Comparison of ENCODE assay signal across 16 cellular contexts in the genomic region with DNA sequence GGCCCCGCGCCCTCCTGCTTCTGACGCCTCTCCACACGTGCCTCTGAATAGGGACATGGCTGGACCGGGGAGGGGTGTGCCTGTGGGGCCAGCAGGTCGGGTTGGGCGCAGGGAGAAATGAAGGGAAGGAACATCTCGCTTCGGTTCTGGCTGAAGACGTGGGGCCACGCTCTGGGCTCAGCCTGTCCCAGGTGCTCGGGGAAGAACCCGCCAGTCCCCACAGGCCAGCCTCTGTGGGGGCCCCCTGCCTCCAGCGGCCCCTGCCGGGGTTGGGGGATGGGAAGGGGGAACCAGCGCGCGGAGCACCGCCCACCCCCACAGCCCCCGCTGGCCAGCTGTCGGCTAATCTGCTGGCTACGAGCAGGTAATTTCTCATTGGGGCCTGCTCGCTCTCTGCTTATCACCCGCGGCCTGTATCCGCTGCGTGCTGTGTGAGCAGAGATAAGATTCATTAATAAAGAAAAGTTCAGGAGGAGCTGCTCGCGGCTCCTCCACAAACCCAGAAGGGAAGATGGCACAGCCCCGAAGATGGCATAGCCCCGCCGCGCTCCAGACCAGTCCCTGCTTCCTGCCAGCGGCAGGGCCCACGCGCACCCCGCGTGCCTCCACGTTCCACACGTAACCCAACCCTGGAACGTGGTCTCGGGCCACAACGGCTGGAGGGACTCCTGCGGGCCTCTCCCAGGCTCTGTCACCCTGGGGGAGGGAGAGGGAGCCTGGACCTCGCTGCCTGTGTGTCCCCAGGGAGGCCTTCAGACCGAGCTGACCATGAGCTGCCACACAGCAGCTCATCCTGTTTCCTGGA.
DNase-seq lines count a peak whose midpoint lies in the region; ATAC-seq and TF ChIP-seq lines count a peak whose summit lies in the region.
"Had no signal": no experiment of that assay in that cellular context is flagged by ENCODE, and none has a peak within 500 bp of the region (broad histone marks: within the 10 kb centered on the region; RNA-seq: fewer than 3 reads in every experiment).

No MANE protein-coding gene starts in this region.

- no peak overlapping the region for H3K4me3 ChIP-seq in suprapubic skin
- H3K4me3 ChIP-seq in stomach: no peak overlapping the region
- no peak overlapping the region for H3K4me3 ChIP-seq in A673 (ENCODE audit: low read depth, low read length, poor library complexity, severe bottlenecking)
- H3K4me3 ChIP-seq: HAP-1 had no signal

- no peak for ATAC-seq in activated naive CD8-positive, alpha-beta T cell treated with anti-CD3 and anti-CD28 coated beads, Interleukin-2, amount 10 ng/mL, durations not matched to agents 7 days and 5 days (ENCODE audit: low read depth)
- no peak for ATAC-seq in WTC11
- ATAC-seq: activated naive CD8-positive, alpha-beta T cell treated with anti-CD3 and anti-CD28 coated beads, Interleukin-2, amount 50 U/mL, for 24 hours; naive thymus-derived CD4-positive, alpha-beta T cell had no signal

- H3K9me3 ChIP-seq in suprapubic skin (no peaks in the 10 kb centered on the region), stomach (no peaks in the 10 kb centered on the region), A673 (ENCODE audit: low read depth, low read length, poor library complexity, severe bottlenecking) (no peaks in the 10 kb centered on the region)
- H3K9me3 ChIP-seq: HAP-1 had no signal

- H3K36me3 Mint-ChIP-seq in activated naive CD8-positive, alpha-beta T cell treated with anti-CD3 and anti-CD28 coated beads, Interleukin-2, amount 10 ng/mL, durations not matched to agents 7 days and 5 days: no peaks in the 10 kb centered on the region
- H3K36me3 Mint-ChIP-seq in activated naive CD8-positive, alpha-beta T cell treated with anti-CD3 and anti-CD28 coated beads for 36 hours: no peaks in the 10 kb centered on the region
- no peaks in the 10 kb centered on the region for H3K36me3 Mint-ChIP-seq in WTC11

- peak; percentile 25 for DNase-seq in activated naive CD8-positive, alpha-beta T cell treated with anti-CD3 and anti-CD28 coated beads, Interleukin-2, amount 10 ng/mL, durations not matched to agents 7 days and 5 days
- no peak for DNase-seq in activated naive CD8-positive, alpha-beta T cell treated with anti-CD3 and anti-CD28 coated beads for 36 hours
- DNase-seq in WTC11 (ENCODE audit: low spot score) (peak; percentile 9), islet precursor cell (peak; percentile 43), suprapubic skin (ENCODE audit: low spot score in 2 of 2) (peak; percentile 48 to 63), stomach (no peak), AG08395 (ENCODE audit: low spot score) (no peak), A673 (ENCODE audit: low spot score) (no peak)
- DNase-seq: ACHN; activated naive CD8-positive, alpha-beta T cell treated with anti-CD3 and anti-CD28 coated beads, Interleukin-2, amount 50 U/mL, for 24 hours; KBM-7; kidney glomerular epithelial cell; NCI-H226; stimulated activated naive CD4-positive, alpha-beta T cell had no signal

- TF ChIP-seq CTCF in WTC11 (IDR thresholded peaks at IDR 0.05): no peak
- TF ChIP-seq CTCF in suprapubic skin (IDR thresholded peaks at IDR 0.05): no peak
- TF ChIP-seq CTCF in stomach (IDR thresholded peaks at IDR 0.05): no peak
- TF ChIP-seq CTCF in A673 (conservative IDR thresholded peaks at IDR 0.05; ENCODE audit: low read depth, low read length): no peak

- no peak overlapping the region for H3K27ac Mint-ChIP-seq in activated naive CD8-positive, alpha-beta T cell treated with anti-CD3 and anti-CD28 coated beads, Interleukin-2, amount 10 ng/mL, durations not matched to agents 7 days and 5 days
- no peak overlapping the region for H3K27ac Mint-ChIP-seq in activated naive CD8-positive, alpha-beta T cell treated with anti-CD3 and anti-CD28 coated beads for 36 hours
- H3K27ac Mint-ChIP-seq in WTC11: no peak overlapping the region
- H3K27ac Mint-ChIP-seq: activated naive CD8-positive, alpha-beta T cell treated with anti-CD3 and anti-CD28 coated beads, Interleukin-2, amount 50 U/mL, for 24 hours had no signal

- H3K4me1 Mint-ChIP-seq in activated naive CD8-positive, alpha-beta T cell treated with anti-CD3 and anti-CD28 coated beads, Interleukin-2, amount 10 ng/mL, durations not matched to agents 7 days and 5 days: peaks cover 14% of the 10 kb centered on the region
- H3K4me1 Mint-ChIP-seq in activated naive CD8-positive, alpha-beta T cell treated with anti-CD3 and anti-CD28 coated beads for 36 hours: peaks cover 17% of the 10 kb centered on the region
- H3K4me1 Mint-ChIP-seq in WTC11: no peaks in the 10 kb centered on the region

- H3K27me3 Mint-ChIP-seq in activated naive CD8-positive, alpha-beta T cell treated with anti-CD3 and anti-CD28 coated beads, Interleukin-2, amount 10 ng/mL, durations not matched to agents 7 days and 5 days: no peaks in the 10 kb centered on the region
- no peaks in the 10 kb centered on the region for H3K27me3 Mint-ChIP-seq in activated naive CD8-positive, alpha-beta T cell treated with anti-CD3 and anti-CD28 coated beads for 36 hours
- H3K27me3 Mint-ChIP-seq in WTC11 (ENCODE audit: low read depth): no peaks in the 10 kb centered on the region
- H3K27me3 Mint-ChIP-seq: activated naive CD8-positive, alpha-beta T cell treated with anti-CD3 and anti-CD28 coated beads, Interleukin-2, amount 50 U/mL, for 24 hours; naive thymus-derived CD4-positive, alpha-beta T cell had no signal

- no peak for TF ChIP-seq POLR2A in suprapubic skin (IDR thresholded peaks at IDR 0.05)
- TF ChIP-seq POLR2A in stomach (IDR thresholded peaks at IDR 0.05): no peak

- no peaks in the 10 kb centered on the region for H3K9me3 Mint-ChIP-seq in activated naive CD8-positive, alpha-beta T cell treated with anti-CD3 and anti-CD28 coated beads, Interleukin-2, amount 10 ng/mL, durations not matched to agents 7 days and 5 days
- H3K9me3 Mint-ChIP-seq in activated naive CD8-positive, alpha-beta T cell treated with anti-CD3 and anti-CD28 coated beads for 36 hours: no peaks in the 10 kb centered on the region
- H3K9me3 Mint-ChIP-seq in WTC11: no peaks in the 10 kb centered on the region
- H3K9me3 Mint-ChIP-seq: activated naive CD8-positive, alpha-beta T cell treated with anti-CD3 and anti-CD28 coated beads, Interleukin-2, amount 50 U/mL, for 24 hours; naive thymus-derived CD4-positive, alpha-beta T cell had no signal

- H3K27ac ChIP-seq in suprapubic skin (no peak overlapping the region), stomach (no peak overlapping the region), A673 (ENCODE audit: low read depth, low read length, poor library complexity, severe bottlenecking) (no peak overlapping the region)

- TF ChIP-seq EP300 in suprapubic skin (IDR thresholded peaks at IDR 0.05) (no peak), stomach (IDR thresholded peaks at IDR 0.05) (no peak)

- POLR2A ChIA-PET in activated naive CD8-positive, alpha-beta T cell treated with anti-CD3 and anti-CD28 coated beads, Interleukin-2, amount 10 ng/mL, durations not matched to agents 7 days and 5 days (lab: Charles Lee): no interaction called here
- POLR2A ChIA-PET in WTC11 (lab: Charles Lee) (no interaction called here), A673 (lab: Charles Lee; ENCODE audit: low non-redundant PET) (no interaction called here)

- CTCF ChIA-PET in WTC11 (lab: Charles Lee) (interaction anchor here (0.6 kb wide), 1 partner anchor 402 kb away, joined by 3 read pairs; no protein-coding TSS in a partner anchor), A673 (lab: Charles Lee) (no interaction called here)

- H3K36me3 ChIP-seq in suprapubic skin (no peaks in the 10 kb centered on the region), stomach (no peaks in the 10 kb centered on the region), A673 (ENCODE audit: insufficient read depth, low read length, poor library complexity, severe bottlenecking) (no peaks in the 10 kb centered on the region)
- H3K36me3 ChIP-seq: HAP-1 had no signal

- 89% methylated on average over 43 of the region's 46 CpGs for WGBS in suprapubic skin
- WGBS in stomach, 5 donors: 58 to 79% (median 65%) methylated on average over 27 to 46 of the region's 46 CpGs

- intact Hi-C loops in stomach (cut with DNase I; ENCODE audit: low total_unique reads): no loop called here
- intact Hi-C loops in A673 (cut with micrococcal nuclease; ENCODE audit: unreplicated experiment): no loop called here

- BruUV-seq in A673 (replicated peaks; lab: Mats Ljungman, UMichigan): no TSS peak

- H3K27me3 ChIP-seq in suprapubic skin (no peaks in the 10 kb centered on the region), stomach (no peaks in the 10 kb centered on the region), A673 (replicated peaks; ENCODE audit: insufficient read depth, low read depth, low read length, poor library complexity) (no peaks in the 10 kb centered on the region)

- H3K4me3 Mint-ChIP-seq in activated naive CD8-positive, alpha-beta T cell treated with anti-CD3 and anti-CD28 coated beads, Interleukin-2, amount 10 ng/mL, durations not matched to agents 7 days and 5 days: no peak overlapping the region
- H3K4me3 Mint-ChIP-seq in activated naive CD8-positive, alpha-beta T cell treated with anti-CD3 and anti-CD28 coated beads for 36 hours: no peak overlapping the region
- no peak overlapping the region for H3K4me3 Mint-ChIP-seq in WTC11
- H3K4me3 Mint-ChIP-seq: activated naive CD8-positive, alpha-beta T cell treated with anti-CD3 and anti-CD28 coated beads, Interleukin-2, amount 50 U/mL, for 24 hours had no signal

- H3K4me1 ChIP-seq in suprapubic skin (peaks cover 4% of the 10 kb centered on the region), stomach (no peaks in the 10 kb centered on the region), A673 (ENCODE audit: insufficient read depth, low read length, poor library complexity, severe bottlenecking) (no peaks in the 10 kb centered on the region)
- H3K4me1 ChIP-seq: HAP-1 had no signal

TF ChIP-seq in WTC11, 78 proteins besides CTCF, POLR2A, EP300 and RAD21:
- TF ChIP-seq, protein P1, sequence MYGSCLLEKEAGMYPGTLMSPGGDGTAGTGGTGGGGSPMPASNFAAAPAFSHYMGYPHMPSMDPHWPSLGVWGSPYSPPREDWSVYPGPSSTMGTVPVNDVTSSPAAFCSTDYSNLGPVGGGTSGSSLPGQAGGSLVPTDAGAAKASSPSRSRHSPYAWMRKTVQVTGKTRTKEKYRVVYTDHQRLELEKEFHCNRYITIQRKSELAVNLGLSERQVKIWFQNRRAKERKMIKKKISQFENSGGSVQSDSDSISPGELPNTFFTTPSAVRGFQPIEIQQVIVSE (CRISPR knock-in tag; IDR thresholded peaks at IDR 0.05; ENCODE audit: borderline replicate concordance): no peak
- TF ChIP-seq, protein P2, sequence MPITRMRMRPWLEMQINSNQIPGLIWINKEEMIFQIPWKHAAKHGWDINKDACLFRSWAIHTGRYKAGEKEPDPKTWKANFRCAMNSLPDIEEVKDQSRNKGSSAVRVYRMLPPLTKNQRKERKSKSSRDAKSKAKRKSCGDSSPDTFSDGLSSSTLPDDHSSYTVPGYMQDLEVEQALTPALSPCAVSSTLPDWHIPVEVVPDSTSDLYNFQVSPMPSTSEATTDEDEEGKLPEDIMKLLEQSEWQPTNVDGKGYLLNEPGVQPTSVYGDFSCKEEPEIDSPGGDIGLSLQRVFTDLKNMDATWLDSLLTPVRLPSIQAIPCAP (CRISPR knock-in tag; IDR thresholded peaks at IDR 0.05): no peak

Comparison
In these comparisons a context has a peak if more than half of its experiments do, and no peak if none do; other contexts are left out.
1. DNase-seq: peak in activated naive CD8-positive, alpha-beta T cell treated with anti-CD3 and anti-CD28 coated beads, Interleukin-2, amount 10 ng/mL, durations not matched to agents 7 days and 5 days (single experiment), WTC11 (single experiment), islet precursor cell (single experiment) and suprapubic skin (2 of 2); none in activated naive CD8-positive, alpha-beta T cell treated with anti-CD3 and anti-CD28 coated beads for 36 hours (single experiment), stomach (single experiment), AG08395 (single experiment) and A673 (single experiment).